In the genomic region with DNA sequence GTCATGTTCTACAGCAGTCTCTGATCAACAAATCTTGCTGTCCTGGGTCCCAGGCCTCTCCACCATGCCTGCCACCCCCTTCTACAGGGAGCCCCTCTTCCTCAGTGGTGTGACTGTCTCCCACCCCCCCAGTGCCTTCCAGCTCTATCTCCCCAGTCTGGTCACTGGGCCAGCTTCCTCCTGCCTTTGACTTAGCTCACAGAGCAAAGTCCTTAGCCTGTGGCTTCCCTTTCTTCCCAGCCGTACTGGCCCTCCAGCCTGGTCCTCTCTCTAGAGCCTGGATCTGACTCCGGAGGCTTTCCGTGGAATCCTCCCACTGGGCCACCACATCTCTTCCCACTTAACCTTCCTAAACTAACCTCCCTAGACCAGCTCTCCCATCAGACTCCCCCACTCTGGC, we compare ENCODE assay signal across 18 cellular contexts. TPM values are rescaled to one million over a fixed set of nuclear protein-coding genes. Genes with fewer than 3 reads are reported as not detected.
DNase-seq lines count a peak whose midpoint lies in the region; ATAC-seq and TF ChIP-seq lines count a peak whose summit lies in the region.
"Had no signal": no experiment of that assay in that cellular context is flagged by ENCODE, and none has a peak within 500 bp of the region (broad histone marks: within the 10 kb centered on the region; RNA-seq: fewer than 3 reads in every experiment).

No MANE protein-coding gene starts in this region.

- H3K9me3 Mint-ChIP-seq in activated CD4-positive, alpha-beta memory T cell treated with anti-CD3 and anti-CD28 coated beads, Interleukin-2, amount 10 ng/mL, durations not matched to agents 7 days and 5 days = peaks cover 17% of the 10 kb centered on the region
- H3K9me3 Mint-ChIP-seq in activated CD4-positive, alpha-beta memory T cell treated with anti-CD3 and anti-CD28 coated beads for 36 hours = peaks cover 6% of the 10 kb centered on the region
- H3K9me3 Mint-ChIP-seq in stimulated activated memory B cell treated with anti-CD40 and anti-IgM and Interleukin-4, amounts not matched to agents 10 μg/mL and 1 μg/mL and 100 μg/mL, for 72 hours = peaks cover 7% of the 10 kb centered on the region

- H3K4me3 Mint-ChIP-seq in activated CD4-positive, alpha-beta memory T cell treated with anti-CD3 and anti-CD28 coated beads, Interleukin-2, amount 10 ng/mL, durations not matched to agents 7 days and 5 days = no peak overlapping the region
- no peak overlapping the region for H3K4me3 Mint-ChIP-seq in activated CD4-positive, alpha-beta memory T cell treated with anti-CD3 and anti-CD28 coated beads for 36 hours
- no peak overlapping the region for H3K4me3 Mint-ChIP-seq in stimulated activated memory B cell treated with anti-CD40 and anti-IgM and Interleukin-4, amounts not matched to agents 10 μg/mL and 1 μg/mL and 100 μg/mL, for 72 hours
- H3K4me3 Mint-ChIP-seq: GM23338 had no signal

- peaks cover 10 to 39% of the 10 kb centered on the region in 2 donors for H3K4me1 ChIP-seq in left lung

- POLR2A ChIA-PET in activated CD4-positive, alpha-beta memory T cell treated with anti-CD3 and anti-CD28 coated beads, Interleukin-2, amount 10 ng/mL, durations not matched to agents 7 days and 5 days (lab: Charles Lee) = interaction anchor here (1.0 kb wide), 1 partner anchor 10 kb away, joined by 3 read pairs; no protein-coding TSS in a partner anchor
- POLR2A ChIA-PET in activated CD4-positive, alpha-beta memory T cell treated with anti-CD3 and anti-CD28 coated beads for 36 hours (lab: Charles Lee) = no interaction called here

- H3K4me1 Mint-ChIP-seq in activated CD4-positive, alpha-beta memory T cell treated with anti-CD3 and anti-CD28 coated beads, Interleukin-2, amount 10 ng/mL, durations not matched to agents 7 days and 5 days = peaks cover 29% of the 10 kb centered on the region
- H3K4me1 Mint-ChIP-seq in activated CD4-positive, alpha-beta memory T cell treated with anti-CD3 and anti-CD28 coated beads for 36 hours (ENCODE audit: low read depth) = peaks cover 12% of the 10 kb centered on the region
- peaks cover 12% of the 10 kb centered on the region for H3K4me1 Mint-ChIP-seq in stimulated activated memory B cell treated with anti-CD40 and anti-IgM and Interleukin-4, amounts not matched to agents 10 μg/mL and 1 μg/mL and 100 μg/mL, for 72 hours

- intact Hi-C loops in activated CD4-positive, alpha-beta memory T cell treated with anti-CD3 and anti-CD28 coated beads for 36 hours (cut with micrococcal nuclease) = no loop called here
- intact Hi-C loops in left lung (cut with DNase I) = no loop called here

- H3K27ac ChIP-seq in HL-60 (replicated peaks) (peak overlapping the region; percentile 59), left lung (peak overlapping the region in 1 of 2 donors; percentile 69)
- H3K27ac ChIP-seq: C4-2B, KMS-11 had no signal

- TF ChIP-seq CTCF in HL-60 (IDR thresholded peaks at IDR 0.05; ENCODE audit: insufficient read depth, low read length) (no peak), left lung (IDR thresholded peaks at IDR 0.05) (no peak)

- H3K9me3 ChIP-seq in left lung = no peaks in the 10 kb centered on the region

- CTCF ChIA-PET in activated CD4-positive, alpha-beta memory T cell treated with anti-CD3 and anti-CD28 coated beads, Interleukin-2, amount 10 ng/mL, durations not matched to agents 7 days and 5 days (lab: Charles Lee) = interaction anchor here (1.2 kb wide), 1 partner anchor 16 kb away, joined by 5 read pairs; no protein-coding TSS in a partner anchor
- CTCF ChIA-PET in activated CD4-positive, alpha-beta memory T cell treated with anti-CD3 and anti-CD28 coated beads for 36 hours (lab: Charles Lee) = no interaction called here

- peak; percentile 34 for ATAC-seq in left lung
- ATAC-seq in stimulated activated memory B cell treated with anti-CD40 and anti-IgM and Interleukin-4, amounts not matched to agents 10 μg/mL and 1 μg/mL and 100 μg/mL, for 72 hours = no peak
- no peak for ATAC-seq in HG03565 (IDR thresholded peaks at IDR 0.05; ENCODE audit: unreplicated experiment)
- no peak for ATAC-seq in GM19397 (IDR thresholded peaks at IDR 0.05; ENCODE audit: unreplicated experiment)
- ATAC-seq: GM23338, Panc1 had no signal

- H3K4me3 ChIP-seq in HL-60 (replicated peaks; ENCODE audit: insufficient read depth, low read length) (no peak overlapping the region), left lung (no peak overlapping the region)
- H3K4me3 ChIP-seq: GM23338 had no signal

- H3K27ac Mint-ChIP-seq in activated CD4-positive, alpha-beta memory T cell treated with anti-CD3 and anti-CD28 coated beads, Interleukin-2, amount 10 ng/mL, durations not matched to agents 7 days and 5 days = peak overlapping the region; percentile 33
- no peak overlapping the region for H3K27ac Mint-ChIP-seq in activated CD4-positive, alpha-beta memory T cell treated with anti-CD3 and anti-CD28 coated beads for 36 hours
- peak overlapping the region; percentile 48 for H3K27ac Mint-ChIP-seq in stimulated activated memory B cell treated with anti-CD40 and anti-IgM and Interleukin-4, amounts not matched to agents 10 μg/mL and 1 μg/mL and 100 μg/mL, for 72 hours
- H3K27ac Mint-ChIP-seq: GM23338 had no signal

- no peaks in the 10 kb centered on the region for H3K27me3 Mint-ChIP-seq in activated CD4-positive, alpha-beta memory T cell treated with anti-CD3 and anti-CD28 coated beads, Interleukin-2, amount 10 ng/mL, durations not matched to agents 7 days and 5 days
- no peaks in the 10 kb centered on the region for H3K27me3 Mint-ChIP-seq in activated CD4-positive, alpha-beta memory T cell treated with anti-CD3 and anti-CD28 coated beads for 36 hours
- H3K27me3 Mint-ChIP-seq in stimulated activated memory B cell treated with anti-CD40 and anti-IgM and Interleukin-4, amounts not matched to agents 10 μg/mL and 1 μg/mL and 100 μg/mL, for 72 hours = no peaks in the 10 kb centered on the region

- H3K27me3 ChIP-seq in HL-60 (ENCODE audit: insufficient read depth, poor library complexity, severe bottlenecking) = no peaks in the 10 kb centered on the region
- H3K27me3 ChIP-seq in left lung = no peaks in the 10 kb centered on the region

- peaks cover 9% of the 10 kb centered on the region for H3K36me3 Mint-ChIP-seq in activated CD4-positive, alpha-beta memory T cell treated with anti-CD3 and anti-CD28 coated beads, Interleukin-2, amount 10 ng/mL, durations not matched to agents 7 days and 5 days (ENCODE audit: low read depth)
- H3K36me3 Mint-ChIP-seq in activated CD4-positive, alpha-beta memory T cell treated with anti-CD3 and anti-CD28 coated beads for 36 hours = no peaks in the 10 kb centered on the region
- peaks cover 13% of the 10 kb centered on the region for H3K36me3 Mint-ChIP-seq in stimulated activated memory B cell treated with anti-CD40 and anti-IgM and Interleukin-4, amounts not matched to agents 10 μg/mL and 1 μg/mL and 100 μg/mL, for 72 hours

- H3K36me3 ChIP-seq in left lung = no peaks in the 10 kb centered on the region

- DNase-seq in activated CD4-positive, alpha-beta memory T cell treated with anti-CD3 and anti-CD28 coated beads, Interleukin-2, amount 10 ng/mL, durations not matched to agents 7 days and 5 days = no peak
- no peak for DNase-seq in activated CD4-positive, alpha-beta memory T cell treated with anti-CD3 and anti-CD28 coated beads for 36 hours
- DNase-seq in HL-60 (ENCODE audit: low read depth in 1 of 2, low spot score in 1 of 2) (peak in 1 of 2 experiments; percentile 24), left lung (peak in 1 of 2 donors; percentile 33), NCI-H69 (lab: John Stamatoyannopoulos, UW) (no peak)
- DNase-seq: DND-41, GDM1, NCI-H1105 treated with DMSO at 0.1 percent for 48 hours, NCI-H187 treated with DMSO at 0.1 percent for 48 hours, NCI-H446, SHP77 had no signal

RNA-seq across cellular contexts. Expression of a gene that starts 17.0 kb away (rescaled TPM):
- 10 to 100 TPM; 53.7 to 56.2 TPM for total RNA-seq in activated CD4-positive, alpha-beta memory T cell treated with anti-CD3 and anti-CD28 coated beads, Interleukin-2, amount 10 ng/mL, durations not matched to agents 7 days and 5 days
- total RNA-seq in activated CD4-positive, alpha-beta memory T cell treated with anti-CD3 and anti-CD28 coated beads for 36 hours = 10 to 100 TPM; 61.0 to 65.0 TPM
- 10 to 100 TPM; 83.2 to 89.7 TPM for total RNA-seq in left lung

RNA-seq across cellular contexts. Expression of a gene that starts 49.2 kb away (rescaled TPM):
- total RNA-seq in activated CD4-positive, alpha-beta memory T cell treated with anti-CD3 and anti-CD28 coated beads, Interleukin-2, amount 10 ng/mL, durations not matched to agents 7 days and 5 days = 10 to 100 TPM; 21.6 to 21.8 TPM
- 10 to 100 TPM; 16.0 to 18.3 TPM for total RNA-seq in activated CD4-positive, alpha-beta memory T cell treated with anti-CD3 and anti-CD28 coated beads for 36 hours
- total RNA-seq in left lung = 10 to 100 TPM; 30.8 to 32.9 TPM
